In the genomic region with DNA sequence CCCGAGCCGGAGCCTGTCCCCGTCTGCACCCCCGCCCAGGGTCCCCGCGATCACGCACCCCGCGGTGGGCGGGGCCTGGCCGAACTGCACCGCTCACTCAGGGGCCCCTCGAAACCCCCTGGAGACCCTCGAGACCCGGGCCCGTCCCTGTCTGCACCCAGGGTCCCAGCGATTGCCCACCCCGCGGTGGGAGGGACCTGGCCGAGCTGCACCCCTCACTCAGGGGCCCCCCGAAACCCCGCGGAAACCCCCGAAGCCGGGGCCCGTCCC, we compare ENCODE assay signal across 8 cellular contexts. TPM values are rescaled to one million over a fixed set of nuclear protein-coding genes. Genes with fewer than 3 reads are reported as not detected.
DNase-seq lines count a peak whose midpoint lies in the region; ATAC-seq and TF ChIP-seq lines count a peak whose summit lies in the region.

No MANE protein-coding gene starts in this region.

- H4K20me1 ChIP-seq in hepatocyte (ENCODE audit: insufficient read depth, poor library complexity, severe bottlenecking), result peaks cover 5% of the 10 kb centered on the region

- peak overlapping the region; percentile 76 for H2AFZ ChIP-seq in hepatocyte

- H3K4me3 Mint-ChIP-seq in stimulated activated naive CD8-positive, alpha-beta T cell treated with anti-CD3 and anti-CD28 coated beads, Interleukin-15, Interleukin-2, amounts not matched to agents 100 ng/mL and 50 ng/mL, for 24 hours, result peak overlapping the region; percentile 84
- peak overlapping the region; percentile 89 for H3K4me3 Mint-ChIP-seq in activated B cell treated with CpG ODN at 0.5 μM for 24 hours
- peak overlapping the region; percentile 90 to 94 for H3K4me3 Mint-ChIP-seq in stimulated activated naive B cell treated with anti-CD40 and anti-IgM and Interleukin-4, amounts not matched to agents 10 μg/mL and 1 μg/mL and 100 μg/mL, for 72 hours

- peaks cover 54% of the 10 kb centered on the region for H3K79me2 ChIP-seq in hepatocyte

- POLR2A ChIA-PET in activated B cell treated with CpG ODN at 0.5 μM for 24 hours (lab: Charles Lee), result interaction anchor here (0.5 to 2.7 kb wide), 9 partner anchors 10 to 820 kb away, joined by 4 to 23 read pairs (median 4); a partner anchor contains a TSS

- H3K36me3 Mint-ChIP-seq in stimulated activated naive CD8-positive, alpha-beta T cell treated with anti-CD3 and anti-CD28 coated beads, Interleukin-15, Interleukin-2, amounts not matched to agents 100 ng/mL and 50 ng/mL, for 24 hours (ENCODE audit: low read depth), result peaks cover 3% of the 10 kb centered on the region
- no peaks in the 10 kb centered on the region for H3K36me3 Mint-ChIP-seq in activated B cell treated with CpG ODN at 0.5 μM for 24 hours (ENCODE audit: low read depth)
- H3K36me3 Mint-ChIP-seq in stimulated activated naive B cell treated with anti-CD40 and anti-IgM and Interleukin-4, amounts not matched to agents 10 μg/mL and 1 μg/mL and 100 μg/mL, for 72 hours, result peaks cover 3 to 10% of the 10 kb centered on the region in 2 donors

- peaks cover 30% of the 10 kb centered on the region for H3K4me1 Mint-ChIP-seq in stimulated activated naive CD8-positive, alpha-beta T cell treated with anti-CD3 and anti-CD28 coated beads, Interleukin-15, Interleukin-2, amounts not matched to agents 100 ng/mL and 50 ng/mL, for 24 hours (ENCODE audit: low read depth)
- H3K4me1 Mint-ChIP-seq in activated B cell treated with CpG ODN at 0.5 μM for 24 hours, result peaks cover 30% of the 10 kb centered on the region
- peaks cover 30 to 54% of the 10 kb centered on the region in 2 donors for H3K4me1 Mint-ChIP-seq in stimulated activated naive B cell treated with anti-CD40 and anti-IgM and Interleukin-4, amounts not matched to agents 10 μg/mL and 1 μg/mL and 100 μg/mL, for 72 hours

- CTCF ChIA-PET in activated B cell treated with CpG ODN at 0.5 μM for 24 hours (lab: Charles Lee), result interaction anchor here (1.3 to 1.5 kb wide), 3 partner anchors 29 to 158 kb away, joined by 3 to 4 read pairs (median 3); a partner anchor contains a TSS

- DNase-seq in stimulated activated naive CD8-positive, alpha-beta T cell treated with anti-CD3 and anti-CD28 coated beads, Interleukin-15, Interleukin-2, amounts not matched to agents 100 U/mL and 50 U/mL, for 24 hours, result no peak
- DNase-seq in activated B cell treated with CpG ODN at 0.5 μM for 24 hours, result peak; percentile 22
- DNase-seq in hepatocyte (ENCODE audit: low spot score), result no peak
- DNase-seq in stimulated activated naive B cell treated with anti-CD40 and anti-IgM and Interleukin-4, amounts not matched to agents 10 μg/mL and 1 μg/mL and 100 μg/mL, for 72 hours, result no peak
- no peak for DNase-seq in dedifferentiated amniotic fluid mesenchymal stem cell (ENCODE audit: extremely low spot score)
- DNase-seq in COLO829 (ENCODE audit: low spot score), result no peak
- no peak for DNase-seq in HuH-7 (ENCODE audit: low spot score)

- H3K27ac Mint-ChIP-seq in stimulated activated naive CD8-positive, alpha-beta T cell treated with anti-CD3 and anti-CD28 coated beads, Interleukin-15, Interleukin-2, amounts not matched to agents 100 ng/mL and 50 ng/mL, for 24 hours, result peak overlapping the region; percentile 87
- H3K27ac Mint-ChIP-seq in activated B cell treated with CpG ODN at 0.5 μM for 24 hours, result peak overlapping the region; percentile 85
- peak overlapping the region; percentile 93 for H3K27ac Mint-ChIP-seq in stimulated activated naive B cell treated with anti-CD40 and anti-IgM and Interleukin-4, amounts not matched to agents 10 μg/mL and 1 μg/mL and 100 μg/mL, for 72 hours

- H3K27me3 ChIP-seq in hepatocyte, result no peaks in the 10 kb centered on the region

- peak overlapping the region; percentile 60 for H3K27ac ChIP-seq in hepatocyte

- 0% methylated on average over 9 of the region's 26 CpGs for WGBS in hepatocyte (ENCODE audit: low lambda C conversion rate, missing lambda C conversion rate)

- intact Hi-C loops in activated B cell treated with CpG ODN at 0.5 μM for 24 hours (cut with micrococcal nuclease), result loop anchor here (1.0 to 5.0 kb wide), 2 partner anchors 220 to 284 kb away; a partner anchor contains a TSS

- H3K4me2 ChIP-seq in hepatocyte, result peak overlapping the region; percentile 98

- H3K9me2 ChIP-seq in hepatocyte (replicated peaks; ENCODE audit: insufficient read depth), result no peaks in the 10 kb centered on the region

- H3K4me3 ChIP-seq in hepatocyte, result peak overlapping the region; percentile 95

- H3K9me3 ChIP-seq in hepatocyte (ENCODE audit: low read depth), result no peaks in the 10 kb centered on the region

- H3K4me1 ChIP-seq in hepatocyte (ENCODE audit: insufficient read depth), result no peaks in the 10 kb centered on the region

- H3K36me3 ChIP-seq in hepatocyte (replicated peaks; ENCODE audit: insufficient read depth, low read depth), result no peaks in the 10 kb centered on the region

- no peaks in the 10 kb centered on the region for H3K9me3 Mint-ChIP-seq in stimulated activated naive CD8-positive, alpha-beta T cell treated with anti-CD3 and anti-CD28 coated beads, Interleukin-15, Interleukin-2, amounts not matched to agents 100 ng/mL and 50 ng/mL, for 24 hours
- H3K9me3 Mint-ChIP-seq in activated B cell treated with CpG ODN at 0.5 μM for 24 hours, result no peaks in the 10 kb centered on the region
- H3K9me3 Mint-ChIP-seq in stimulated activated naive B cell treated with anti-CD40 and anti-IgM and Interleukin-4, amounts not matched to agents 10 μg/mL and 1 μg/mL and 100 μg/mL, for 72 hours, result no peaks in the 10 kb centered on the region

- TF ChIP-seq CTCF in activated B cell treated with CpG ODN at 0.5 μM for 24 hours (IDR thresholded peaks at IDR 0.05) (no peak), hepatocyte (IDR thresholded peaks at IDR 0.05; ENCODE audit: poor library complexity) (no peak)

- no peak for ATAC-seq in stimulated activated naive CD8-positive, alpha-beta T cell treated with anti-CD3 and anti-CD28 coated beads, Interleukin-15, Interleukin-2, amounts not matched to agents 100 U/mL and 50 U/mL, for 24 hours
- ATAC-seq in activated B cell treated with CpG ODN at 0.5 μM for 24 hours (ENCODE audit: low read depth), result no peak
- peak in 1 of 2 donors; percentile 23 for ATAC-seq in stimulated activated naive B cell treated with anti-CD40 and anti-IgM and Interleukin-4, amounts not matched to agents 10 μg/mL and 1 μg/mL and 100 μg/mL, for 72 hours (replicated peaks)

- no peaks in the 10 kb centered on the region for H3K27me3 Mint-ChIP-seq in stimulated activated naive CD8-positive, alpha-beta T cell treated with anti-CD3 and anti-CD28 coated beads, Interleukin-15, Interleukin-2, amounts not matched to agents 100 ng/mL and 50 ng/mL, for 24 hours
- H3K27me3 Mint-ChIP-seq in activated B cell treated with CpG ODN at 0.5 μM for 24 hours, result no peaks in the 10 kb centered on the region
- peaks cover 0 to 5% of the 10 kb centered on the region in 2 donors for H3K27me3 Mint-ChIP-seq in stimulated activated naive B cell treated with anti-CD40 and anti-IgM and Interleukin-4, amounts not matched to agents 10 μg/mL and 1 μg/mL and 100 μg/mL, for 72 hours

RNA-seq across cellular contexts. Expression of a gene that starts 0.5 kb away (rescaled TPM):
- total RNA-seq in activated B cell treated with CpG ODN at 0.5 μM for 24 hours (36.4 and 39.2 TPM in 2 replicates), hepatocyte (44.7 and 48.4 TPM in 2 replicates)
- 28.9 and 42.0 TPM in 2 replicates for polyA plus RNA-seq in hepatocyte

RNA-seq across cellular contexts. Expression of a gene that starts 19.7 kb away (rescaled TPM):
- total RNA-seq in activated B cell treated with CpG ODN at 0.5 μM for 24 hours (291 and 302 TPM in 2 replicates), hepatocyte (126 and 129 TPM in 2 replicates)
- 229 and 299 TPM in 2 replicates for polyA plus RNA-seq in hepatocyte

RNA-seq across cellular contexts. Expression of a gene that starts 28.9 kb away (rescaled TPM):
- total RNA-seq in activated B cell treated with CpG ODN at 0.5 μM for 24 hours, result 63.9 and 65.3 TPM in 2 replicates
- 38.3 and 47.4 TPM in 2 replicates for total RNA-seq in hepatocyte
- 188 and 213 TPM in 2 replicates for polyA plus RNA-seq in hepatocyte
